15 cellular contexts compared by ENCODE assay signal in the genomic region with DNA sequence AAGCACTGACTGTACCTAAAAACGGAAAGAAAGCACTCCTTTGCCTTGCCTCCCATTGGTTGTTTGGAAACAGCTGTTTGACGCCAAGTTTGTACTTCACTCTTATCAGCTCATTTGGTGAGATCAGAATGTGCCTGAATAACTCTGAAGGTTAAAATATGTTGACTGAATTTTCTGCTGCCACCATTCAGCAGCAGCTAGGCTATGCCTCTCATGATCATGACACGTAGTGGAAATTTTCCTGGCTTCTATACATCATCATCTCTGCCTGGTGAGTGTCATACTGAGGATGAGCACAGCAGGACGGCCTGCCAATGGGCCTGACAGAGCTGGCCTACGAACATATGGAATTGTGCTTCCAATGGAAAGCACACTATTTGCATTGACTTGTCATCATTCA.
DNase-seq lines count a peak whose midpoint lies in the region; ATAC-seq and TF ChIP-seq lines count a peak whose summit lies in the region.
"Had no signal": no experiment of that assay in that cellular context is flagged by ENCODE, and none has a peak within 500 bp of the region (broad histone marks: within the 10 kb centered on the region; RNA-seq: fewer than 3 reads in every experiment).

No MANE protein-coding gene starts in this region.

- H3K27me3 ChIP-seq in lower lobe of right lung (ENCODE audit: low read depth) (no peaks in the 10 kb centered on the region), stomach (no peaks in the 10 kb centered on the region)
- H3K27me3 ChIP-seq: cardiac muscle cell, SJCRH30 had no signal

- ATAC-seq in lower lobe of right lung (peak; percentile 82 to 95), HG03432 (IDR thresholded peaks at IDR 0.05; ENCODE audit: unreplicated experiment) (no peak)
- ATAC-seq: activated CD4-positive, CD25-positive, alpha-beta regulatory T cell treated with anti-CD3 and anti-CD28 coated beads, Interleukin-2, amount 50 U/mL, for 24 hours; activated T-cell treated with anti-CD3 and anti-CD28 coated beads, Interleukin-2, amount 50 U/mL, for 4 hours; esophagus mucosa had no signal

- WGBS in stomach, 5 donors, result 50 to 67% (median 56%) methylated on average over 5 of the region's 5 CpGs

- intact Hi-C loops in lower lobe of right lung (cut with DNase I), result no loop called here
- intact Hi-C loops in stomach (cut with DNase I; ENCODE audit: low total_unique reads), result no loop called here

- H3K4me3 ChIP-seq in lower lobe of right lung, result no peak overlapping the region
- H3K4me3 ChIP-seq in stomach, result no peak overlapping the region
- H3K4me3 ChIP-seq: cardiac muscle cell, SJCRH30 had no signal

- TF ChIP-seq EP300 in stomach (IDR thresholded peaks at IDR 0.05), result no peak

- no peaks in the 10 kb centered on the region for H3K9me3 ChIP-seq in lower lobe of right lung
- H3K9me3 ChIP-seq in stomach, result no peaks in the 10 kb centered on the region
- H3K9me3 ChIP-seq: SJCRH30 had no signal

- H3K27ac ChIP-seq in lower lobe of right lung (peak overlapping the region; percentile 44), stomach (peak overlapping the region; percentile 30 to 82 (median 67))
- H3K27ac ChIP-seq: cardiac muscle cell, SJCRH30 had no signal

- H3K36me3 ChIP-seq in lower lobe of right lung (no peaks in the 10 kb centered on the region), stomach (no peaks in the 10 kb centered on the region)
- H3K36me3 ChIP-seq: cardiac muscle cell, SJCRH30 had no signal

- TF ChIP-seq POLR2A in stomach (IDR thresholded peaks at IDR 0.05), result no peak

- H3K4me1 ChIP-seq in lower lobe of right lung (peaks cover 10% of the 10 kb centered on the region), stomach (peaks cover 7 to 36% (median 25%) of the 10 kb centered on the region in 4 donors)

- no peak for TF ChIP-seq CTCF in lower lobe of right lung (IDR thresholded peaks at IDR 0.05)
- TF ChIP-seq CTCF in stomach (IDR thresholded peaks at IDR 0.05), result no peak

- DNase-seq in LHCN-M2 (ENCODE audit: low read depth) (peak; percentile 49), dermis blood vessel endothelial cell (peak; percentile 27), lower lobe of right lung (no peak), stomach (peak; percentile 26), NCI-H1694 treated with DMSO at 0.1 percent for 48 hours (lab: John Stamatoyannopoulos, UW) (no peak), NCI-H2029 treated with DMSO at 0.1 percent for 48 hours (lab: John Stamatoyannopoulos, UW) (no peak)
- DNase-seq in central memory CD4-positive, alpha-beta T cell, result no peak
- DNase-seq: activated T-cell treated with anti-CD3 and anti-CD28 coated beads, Interleukin-2, amount 50 U/mL, for 4 hours; C1 segment of cervical spinal cord; NCI-H69 had no signal

Comparison
In these comparisons a context has a peak if more than half of its experiments do, and no peak if none do; other contexts are left out.
1. DNase-seq: peak in LHCN-M2 (single experiment), dermis blood vessel endothelial cell (single experiment) and stomach (single experiment); none in lower lobe of right lung (single experiment), NCI-H1694 treated with DMSO at 0.1 percent for 48 hours (single experiment), NCI-H2029 treated with DMSO at 0.1 percent for 48 hours (single experiment) and central memory CD4-positive, alpha-beta T cell (single experiment).